In the genomic region with DNA sequence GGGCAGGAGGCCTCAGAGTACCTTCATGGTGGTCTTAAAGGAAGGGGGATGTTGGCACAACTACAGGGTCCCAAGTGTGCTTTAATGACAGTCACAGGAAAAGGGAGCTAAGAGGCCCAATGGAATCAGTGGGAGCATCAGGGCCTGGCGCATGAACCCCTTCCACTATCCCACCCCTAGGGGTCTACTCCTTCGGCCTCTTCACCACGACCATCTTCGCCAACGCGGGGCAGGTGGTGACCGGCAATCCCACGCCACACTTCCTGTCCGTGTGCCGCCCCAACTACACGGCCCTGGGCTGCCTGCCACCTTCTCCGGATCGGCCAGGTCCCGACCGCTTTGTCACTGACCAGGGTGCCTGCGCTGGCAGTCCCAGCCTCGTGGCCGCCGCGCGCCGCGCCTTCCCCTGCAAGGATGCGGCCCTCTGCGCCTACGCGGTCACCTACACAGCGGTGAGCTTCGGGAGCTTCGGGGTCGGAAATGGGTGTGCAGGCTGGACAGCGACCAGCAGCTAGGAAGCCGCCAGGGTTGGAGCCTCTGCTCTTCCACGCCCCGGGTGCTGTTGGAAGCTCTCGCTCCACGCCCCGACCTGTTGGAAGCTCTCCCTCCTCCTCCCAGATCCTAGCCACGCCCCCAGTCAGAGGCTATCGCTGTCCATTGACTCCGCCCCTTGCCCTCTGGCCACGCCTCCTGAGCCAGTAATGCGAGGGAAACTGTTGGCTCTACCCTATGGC, we compare ENCODE assay signal across 1 cellular context.
A peak's percentile ranks its signal among the peaks of the same experiment; 100 is the strongest.
TF ChIP-seq lines count a peak whose summit lies in the region.

No MANE protein-coding gene starts in this region.

TF ChIP-seq in K562, 482 proteins besides CTCF, POLR2A, EP300 and RAD21 (continued from another document and continues in another):
- TF ChIP-seq NR2F6 (CRISPR knock-in tag; IDR thresholded peaks at IDR 0.05) (no peak), HDAC8 (tag; IDR thresholded peaks at IDR 0.05) (no peak), RBM17 (IDR thresholded peaks at IDR 0.05; ENCODE audit: borderline replicate concordance, low read depth, low read length) (no peak), GATAD2A (IDR thresholded peaks at IDR 0.05) (no peak), NR4A1 (CRISPR knock-in tag; IDR thresholded peaks at IDR 0.05) (no peak), NR4A1 (tag; IDR thresholded peaks at IDR 0.05) (no peak), BRF1 (IDR thresholded peaks at IDR 0.05; ENCODE audit: borderline replicate concordance, extremely low read depth, insufficient read length) (no peak), RFX5 (IDR thresholded peaks at IDR 0.05; ENCODE audit: low read depth, low read length) (no peak), TAF1 (IDR thresholded peaks at IDR 0.05; ENCODE audit: control insufficient read depth, extremely low read depth, insufficient read depth, low read length, severe bottlenecking) (no peak), PTBP1 (IDR thresholded peaks at IDR 0.05; ENCODE audit: low read depth, low read length) (no peak), TGIF2 (CRISPR knock-in tag; IDR thresholded peaks at IDR 0.05) (no peak; the same call in 1 of the 2 replicates), FIP1L1 (IDR thresholded peaks at IDR 0.05; ENCODE audit: low read depth, low read length, poor library complexity, severe bottlenecking) (no peak), ZBTB1 (CRISPR knock-in tag; IDR thresholded peaks at IDR 0.05; ENCODE audit: borderline replicate concordance, low read depth) (peak; percentile 42; the same call in 1 of the 2 replicates), GABPA (tag; conservative IDR thresholded peaks at IDR 0.05; ENCODE audit: low read depth) (no peak), ETV5 (CRISPR knock-in tag; IDR thresholded peaks at IDR 0.05; ENCODE audit: low read depth) (no peak), POLR2B (IDR thresholded peaks at IDR 0.05; ENCODE audit: low read depth, partially characterized antibody) (no peak), ASH1L (IDR thresholded peaks at IDR 0.05; ENCODE audit: borderline replicate concordance, low read depth, partially characterized antibody) (no peak), KDM5B (IDR thresholded peaks at IDR 0.05; ENCODE audit: insufficient replicate concordance, low read depth, low read length) (no peak), ARNT (IDR thresholded peaks at IDR 0.05) (no peak), NCOA1 (IDR thresholded peaks at IDR 0.05; ENCODE audit: low read depth) (no peak), ZSCAN32 (CRISPR knock-in tag; IDR thresholded peaks at IDR 0.05) (no peak), RBFOX2 (IDR thresholded peaks at IDR 0.05; ENCODE audit: low read depth, low read length) (peak; percentile 59), EZH2 (IDR thresholded peaks at IDR 0.05; ENCODE audit: borderline replicate concordance, low read depth, low read length) (no peak), TSC22D4 (tag; IDR thresholded peaks at IDR 0.05) (no peak), NCOA6 (IDR thresholded peaks at IDR 0.05) (no peak), FOXJ2 (tag; IDR thresholded peaks at IDR 0.05) (no peak)
- TF ChIP-seq, protein P1, sequence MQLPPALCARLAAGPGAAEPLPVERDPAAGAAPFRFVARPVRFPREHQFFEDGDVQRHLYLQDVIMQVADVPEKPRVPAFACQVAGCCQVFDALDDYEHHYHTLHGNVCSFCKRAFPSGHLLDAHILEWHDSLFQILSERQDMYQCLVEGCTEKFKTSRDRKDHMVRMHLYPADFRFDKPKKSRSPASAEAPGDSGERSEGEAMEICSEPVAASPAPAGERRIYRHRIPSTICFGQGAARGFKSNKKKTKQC (CRISPR knock-in tag; IDR thresholded peaks at IDR 0.05) = no peak
- TF ChIP-seq, protein P2, sequence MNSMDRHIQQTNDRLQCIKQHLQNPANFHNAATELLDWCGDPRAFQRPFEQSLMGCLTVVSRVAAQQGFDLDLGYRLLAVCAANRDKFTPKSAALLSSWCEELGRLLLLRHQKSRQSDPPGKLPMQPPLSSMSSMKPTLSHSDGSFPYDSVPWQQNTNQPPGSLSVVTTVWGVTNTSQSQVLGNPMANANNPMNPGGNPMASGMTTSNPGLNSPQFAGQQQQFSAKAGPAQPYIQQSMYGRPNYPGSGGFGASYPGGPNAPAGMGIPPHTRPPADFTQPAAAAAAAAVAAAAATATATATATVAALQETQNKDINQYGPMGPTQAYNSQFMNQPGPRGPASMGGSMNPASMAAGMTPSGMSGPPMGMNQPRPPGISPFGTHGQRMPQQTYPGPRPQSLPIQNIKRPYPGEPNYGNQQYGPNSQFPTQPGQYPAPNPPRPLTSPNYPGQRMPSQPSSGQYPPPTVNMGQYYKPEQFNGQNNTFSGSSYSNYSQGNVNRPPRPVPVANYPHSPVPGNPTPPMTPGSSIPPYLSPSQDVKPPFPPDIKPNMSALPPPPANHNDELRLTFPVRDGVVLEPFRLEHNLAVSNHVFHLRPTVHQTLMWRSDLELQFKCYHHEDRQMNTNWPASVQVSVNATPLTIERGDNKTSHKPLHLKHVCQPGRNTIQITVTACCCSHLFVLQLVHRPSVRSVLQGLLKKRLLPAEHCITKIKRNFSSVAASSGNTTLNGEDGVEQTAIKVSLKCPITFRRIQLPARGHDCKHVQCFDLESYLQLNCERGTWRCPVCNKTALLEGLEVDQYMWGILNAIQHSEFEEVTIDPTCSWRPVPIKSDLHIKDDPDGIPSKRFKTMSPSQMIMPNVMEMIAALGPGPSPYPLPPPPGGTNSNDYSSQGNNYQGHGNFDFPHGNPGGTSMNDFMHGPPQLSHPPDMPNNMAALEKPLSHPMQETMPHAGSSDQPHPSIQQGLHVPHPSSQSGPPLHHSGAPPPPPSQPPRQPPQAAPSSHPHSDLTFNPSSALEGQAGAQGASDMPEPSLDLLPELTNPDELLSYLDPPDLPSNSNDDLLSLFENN (IDR thresholded peaks at IDR 0.05; ENCODE audit: low read depth in 2 of 2, low read length in 2 of 2) = no peak
- TF ChIP-seq, protein P3, sequence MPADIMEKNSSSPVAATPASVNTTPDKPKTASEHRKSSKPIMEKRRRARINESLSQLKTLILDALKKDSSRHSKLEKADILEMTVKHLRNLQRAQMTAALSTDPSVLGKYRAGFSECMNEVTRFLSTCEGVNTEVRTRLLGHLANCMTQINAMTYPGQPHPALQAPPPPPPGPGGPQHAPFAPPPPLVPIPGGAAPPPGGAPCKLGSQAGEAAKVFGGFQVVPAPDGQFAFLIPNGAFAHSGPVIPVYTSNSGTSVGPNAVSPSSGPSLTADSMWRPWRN (IDR thresholded peaks at IDR 0.05; ENCODE audit: low read depth) = no peak
- TF ChIP-seq, protein P4, sequence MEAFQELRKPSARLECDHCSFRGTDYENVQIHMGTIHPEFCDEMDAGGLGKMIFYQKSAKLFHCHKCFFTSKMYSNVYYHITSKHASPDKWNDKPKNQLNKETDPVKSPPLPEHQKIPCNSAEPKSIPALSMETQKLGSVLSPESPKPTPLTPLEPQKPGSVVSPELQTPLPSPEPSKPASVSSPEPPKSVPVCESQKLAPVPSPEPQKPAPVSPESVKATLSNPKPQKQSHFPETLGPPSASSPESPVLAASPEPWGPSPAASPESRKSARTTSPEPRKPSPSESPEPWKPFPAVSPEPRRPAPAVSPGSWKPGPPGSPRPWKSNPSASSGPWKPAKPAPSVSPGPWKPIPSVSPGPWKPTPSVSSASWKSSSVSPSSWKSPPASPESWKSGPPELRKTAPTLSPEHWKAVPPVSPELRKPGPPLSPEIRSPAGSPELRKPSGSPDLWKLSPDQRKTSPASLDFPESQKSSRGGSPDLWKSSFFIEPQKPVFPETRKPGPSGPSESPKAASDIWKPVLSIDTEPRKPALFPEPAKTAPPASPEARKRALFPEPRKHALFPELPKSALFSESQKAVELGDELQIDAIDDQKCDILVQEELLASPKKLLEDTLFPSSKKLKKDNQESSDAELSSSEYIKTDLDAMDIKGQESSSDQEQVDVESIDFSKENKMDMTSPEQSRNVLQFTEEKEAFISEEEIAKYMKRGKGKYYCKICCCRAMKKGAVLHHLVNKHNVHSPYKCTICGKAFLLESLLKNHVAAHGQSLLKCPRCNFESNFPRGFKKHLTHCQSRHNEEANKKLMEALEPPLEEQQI (IDR thresholded peaks at IDR 0.05) = no peak
- TF ChIP-seq, protein P5, sequence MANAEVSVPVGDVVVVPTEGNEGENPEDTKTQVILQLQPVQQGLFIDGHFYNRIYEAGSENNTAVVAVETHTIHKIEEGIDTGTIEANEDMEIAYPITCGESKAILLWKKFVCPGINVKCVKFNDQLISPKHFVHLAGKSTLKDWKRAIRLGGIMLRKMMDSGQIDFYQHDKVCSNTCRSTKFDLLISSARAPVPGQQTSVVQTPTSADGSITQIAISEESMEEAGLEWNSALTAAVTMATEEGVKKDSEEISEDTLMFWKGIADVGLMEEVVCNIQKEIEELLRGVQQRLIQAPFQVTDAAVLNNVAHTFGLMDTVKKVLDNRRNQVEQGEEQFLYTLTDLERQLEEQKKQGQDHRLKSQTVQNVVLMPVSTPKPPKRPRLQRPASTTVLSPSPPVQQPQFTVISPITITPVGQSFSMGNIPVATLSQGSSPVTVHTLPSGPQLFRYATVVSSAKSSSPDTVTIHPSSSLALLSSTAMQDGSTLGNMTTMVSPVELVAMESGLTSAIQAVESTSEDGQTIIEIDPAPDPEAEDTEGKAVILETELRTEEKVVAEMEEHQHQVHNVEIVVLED (CRISPR knock-in tag; IDR thresholded peaks at IDR 0.05) = no peak
- TF ChIP-seq, protein P6, sequence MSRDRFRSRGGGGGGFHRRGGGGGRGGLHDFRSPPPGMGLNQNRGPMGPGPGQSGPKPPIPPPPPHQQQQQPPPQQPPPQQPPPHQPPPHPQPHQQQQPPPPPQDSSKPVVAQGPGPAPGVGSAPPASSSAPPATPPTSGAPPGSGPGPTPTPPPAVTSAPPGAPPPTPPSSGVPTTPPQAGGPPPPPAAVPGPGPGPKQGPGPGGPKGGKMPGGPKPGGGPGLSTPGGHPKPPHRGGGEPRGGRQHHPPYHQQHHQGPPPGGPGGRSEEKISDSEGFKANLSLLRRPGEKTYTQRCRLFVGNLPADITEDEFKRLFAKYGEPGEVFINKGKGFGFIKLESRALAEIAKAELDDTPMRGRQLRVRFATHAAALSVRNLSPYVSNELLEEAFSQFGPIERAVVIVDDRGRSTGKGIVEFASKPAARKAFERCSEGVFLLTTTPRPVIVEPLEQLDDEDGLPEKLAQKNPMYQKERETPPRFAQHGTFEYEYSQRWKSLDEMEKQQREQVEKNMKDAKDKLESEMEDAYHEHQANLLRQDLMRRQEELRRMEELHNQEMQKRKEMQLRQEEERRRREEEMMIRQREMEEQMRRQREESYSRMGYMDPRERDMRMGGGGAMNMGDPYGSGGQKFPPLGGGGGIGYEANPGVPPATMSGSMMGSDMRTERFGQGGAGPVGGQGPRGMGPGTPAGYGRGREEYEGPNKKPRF (IDR thresholded peaks at IDR 0.05; ENCODE audit: low read depth, low read length) = no peak
- TF ChIP-seq, protein P7, sequence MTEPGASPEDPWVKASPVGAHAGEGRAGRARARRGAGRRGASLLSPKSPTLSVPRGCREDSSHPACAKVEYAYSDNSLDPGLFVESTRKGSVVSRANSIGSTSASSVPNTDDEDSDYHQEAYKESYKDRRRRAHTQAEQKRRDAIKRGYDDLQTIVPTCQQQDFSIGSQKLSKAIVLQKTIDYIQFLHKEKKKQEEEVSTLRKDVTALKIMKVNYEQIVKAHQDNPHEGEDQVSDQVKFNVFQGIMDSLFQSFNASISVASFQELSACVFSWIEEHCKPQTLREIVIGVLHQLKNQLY (CRISPR knock-in tag; conservative IDR thresholded peaks at IDR 0.05) = no peak
- TF ChIP-seq, protein P8, sequence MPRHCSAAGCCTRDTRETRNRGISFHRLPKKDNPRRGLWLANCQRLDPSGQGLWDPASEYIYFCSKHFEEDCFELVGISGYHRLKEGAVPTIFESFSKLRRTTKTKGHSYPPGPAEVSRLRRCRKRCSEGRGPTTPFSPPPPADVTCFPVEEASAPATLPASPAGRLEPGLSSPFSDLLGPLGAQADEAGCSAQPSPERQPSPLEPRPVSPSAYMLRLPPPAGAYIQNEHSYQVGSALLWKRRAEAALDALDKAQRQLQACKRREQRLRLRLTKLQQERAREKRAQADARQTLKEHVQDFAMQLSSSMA (CRISPR knock-in tag; IDR thresholded peaks at IDR 0.05) = no peak
- TF ChIP-seq, protein P9, sequence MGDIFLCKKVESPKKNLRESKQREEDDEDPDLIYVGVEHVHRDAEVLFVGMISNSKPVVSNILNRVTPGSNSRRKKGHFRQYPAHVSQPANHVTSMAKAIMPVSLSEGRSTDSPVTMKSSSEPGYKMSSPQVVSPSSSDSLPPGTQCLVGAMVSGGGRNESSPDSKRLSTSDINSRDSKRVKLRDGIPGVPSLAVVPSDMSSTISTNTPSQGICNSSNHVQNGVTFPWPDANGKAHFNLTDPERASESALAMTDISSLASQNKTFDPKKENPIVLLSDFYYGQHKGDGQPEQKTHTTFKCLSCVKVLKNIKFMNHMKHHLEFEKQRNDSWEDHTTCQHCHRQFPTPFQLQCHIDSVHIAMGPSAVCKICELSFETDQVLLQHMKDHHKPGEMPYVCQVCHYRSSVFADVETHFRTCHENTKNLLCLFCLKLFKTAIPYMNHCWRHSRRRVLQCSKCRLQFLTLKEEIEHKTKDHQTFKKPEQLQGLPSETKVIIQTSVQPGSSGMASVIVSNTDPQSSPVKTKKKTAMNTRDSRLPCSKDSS (IDR thresholded peaks at IDR 0.05; ENCODE audit: low read depth, partially characterized antibody) = no peak
- TF ChIP-seq, protein P10, sequence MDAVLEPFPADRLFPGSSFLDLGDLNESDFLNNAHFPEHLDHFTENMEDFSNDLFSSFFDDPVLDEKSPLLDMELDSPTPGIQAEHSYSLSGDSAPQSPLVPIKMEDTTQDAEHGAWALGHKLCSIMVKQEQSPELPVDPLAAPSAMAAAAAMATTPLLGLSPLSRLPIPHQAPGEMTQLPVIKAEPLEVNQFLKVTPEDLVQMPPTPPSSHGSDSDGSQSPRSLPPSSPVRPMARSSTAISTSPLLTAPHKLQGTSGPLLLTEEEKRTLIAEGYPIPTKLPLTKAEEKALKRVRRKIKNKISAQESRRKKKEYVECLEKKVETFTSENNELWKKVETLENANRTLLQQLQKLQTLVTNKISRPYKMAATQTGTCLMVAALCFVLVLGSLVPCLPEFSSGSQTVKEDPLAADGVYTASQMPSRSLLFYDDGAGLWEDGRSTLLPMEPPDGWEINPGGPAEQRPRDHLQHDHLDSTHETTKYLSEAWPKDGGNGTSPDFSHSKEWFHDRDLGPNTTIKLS (IDR thresholded peaks at IDR 0.05; ENCODE audit: borderline replicate concordance, low read depth) = no peak
